2 cellular contexts compared by ENCODE assay signal in the genomic region with DNA sequence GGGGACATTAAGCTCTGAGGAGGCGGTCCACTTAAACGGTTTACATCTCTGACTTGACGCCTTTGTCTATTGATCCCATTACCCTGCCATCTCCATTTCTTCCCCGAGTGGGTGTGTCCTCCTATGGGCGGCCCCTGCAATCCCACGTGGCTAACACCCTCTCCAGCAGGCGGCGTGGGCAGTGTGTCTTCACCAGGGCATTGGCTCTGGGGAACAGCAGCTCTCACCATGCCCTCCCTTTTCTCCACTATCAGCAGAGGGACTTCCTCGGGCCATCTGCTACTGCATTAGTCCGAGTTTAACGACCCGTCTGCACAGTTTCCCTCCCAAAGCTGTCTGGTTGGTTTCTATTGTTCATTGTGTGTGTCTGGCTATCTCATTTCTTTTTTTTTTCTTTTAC.
TF ChIP-seq lines count a peak whose summit lies in the region.

No MANE protein-coding gene starts in this region.

TF ChIP-seq in HepG2, 621 proteins besides CTCF, POLR2A, EP300 and RAD21:
- TF ChIP-seq CCAR2 (optimal IDR thresholded peaks at IDR 0.05; ENCODE audit: low read depth, low read length) (no peak), FIP1L1 (IDR thresholded peaks at IDR 0.05; ENCODE audit: borderline replicate concordance, insufficient read depth, low read depth, low read length) (no peak), ZNF883 (CRISPR knock-in tag; IDR thresholded peaks at IDR 0.05; ENCODE audit: not compliant biosample characterization) (no peak), RNF2 (conservative IDR thresholded peaks at IDR 0.05; ENCODE audit: low read depth) (no peak), ZNF263 (CRISPR knock-in tag; IDR thresholded peaks at IDR 0.05) (no peak), MAZ (IDR thresholded peaks at IDR 0.05; ENCODE audit: borderline replicate concordance, low read depth, low read length) (no peak), MAZ (CRISPR knock-in tag; IDR thresholded peaks at IDR 0.05; ENCODE audit: low read depth) (no peak)
- TF ChIP-seq, protein P1, sequence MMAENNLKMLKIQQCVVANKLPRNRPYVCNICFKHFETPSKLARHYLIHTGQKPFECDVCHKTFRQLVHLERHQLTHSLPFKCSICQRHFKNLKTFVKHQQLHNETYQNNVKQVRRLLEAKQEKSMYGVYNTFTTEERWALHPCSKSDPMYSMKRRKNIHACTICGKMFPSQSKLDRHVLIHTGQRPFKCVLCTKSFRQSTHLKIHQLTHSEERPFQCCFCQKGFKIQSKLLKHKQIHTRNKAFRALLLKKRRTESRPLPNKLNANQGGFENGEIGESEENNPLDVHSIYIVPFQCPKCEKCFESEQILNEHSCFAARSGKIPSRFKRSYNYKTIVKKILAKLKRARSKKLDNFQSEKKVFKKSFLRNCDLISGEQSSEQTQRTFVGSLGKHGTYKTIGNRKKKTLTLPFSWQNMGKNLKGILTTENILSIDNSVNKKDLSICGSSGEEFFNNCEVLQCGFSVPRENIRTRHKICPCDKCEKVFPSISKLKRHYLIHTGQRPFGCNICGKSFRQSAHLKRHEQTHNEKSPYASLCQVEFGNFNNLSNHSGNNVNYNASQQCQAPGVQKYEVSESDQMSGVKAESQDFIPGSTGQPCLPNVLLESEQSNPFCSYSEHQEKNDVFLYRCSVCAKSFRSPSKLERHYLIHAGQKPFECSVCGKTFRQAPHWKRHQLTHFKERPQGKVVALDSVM (CRISPR knock-in tag; IDR thresholded peaks at IDR 0.05) = no peak

TF ChIP-seq in H1, 55 proteins besides CTCF, POLR2A, EP300 and RAD21:
- TF ChIP-seq NRF1 (IDR thresholded peaks at IDR 0.05; ENCODE audit: low read depth, low read length) = no peak
- TF ChIP-seq, protein P2, sequence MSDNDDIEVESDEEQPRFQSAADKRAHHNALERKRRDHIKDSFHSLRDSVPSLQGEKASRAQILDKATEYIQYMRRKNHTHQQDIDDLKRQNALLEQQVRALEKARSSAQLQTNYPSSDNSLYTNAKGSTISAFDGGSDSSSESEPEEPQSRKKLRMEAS (IDR thresholded peaks at IDR 0.05) = 0 out of 2 replicates have a peak, but pooled peaks have one; percentile 10
